17 cellular contexts compared by ENCODE assay signal in genomic region chr14:83217492-83217891, GRCh38.
DNase-seq lines count a peak whose midpoint lies in the region; ATAC-seq, FAIRE-seq and TF ChIP-seq lines count a peak whose summit lies in the region.
"Had no signal": no experiment of that assay in that cellular context is flagged by ENCODE, and none has a peak within 500 bp of the region (broad histone marks: within the 10 kb centered on the region; RNA-seq: fewer than 3 reads in every experiment).

No MANE protein-coding gene starts in this region.

- no peak for FAIRE-seq in astrocyte (lab: Jason Lieb, UNC)
- FAIRE-seq: endometrium, K562 had no signal

- no peaks in the 10 kb centered on the region for H3K79me2 ChIP-seq in astrocyte (ENCODE audit: insufficient read depth, low read length)

- no peak overlapping the region for H3K27ac Mint-ChIP-seq in astrocyte (ENCODE audit: unreplicated experiment)
- peak overlapping the region in 1 of 10 donors; percentile 54 for H3K27ac Mint-ChIP-seq in naive thymus-derived CD8-positive, alpha-beta T cell

- H3K27ac ChIP-seq in astrocyte (ENCODE audit: low read depth, low read length), result no peak overlapping the region
- no peak overlapping the region for H3K27ac ChIP-seq in right cardiac atrium (ENCODE audit: low read length)
- H3K27ac ChIP-seq: upper lobe of left lung had no signal

- no peaks in the 10 kb centered on the region for H3K27me3 ChIP-seq in astrocyte (ENCODE audit: insufficient read depth, low read length)
- H3K27me3 ChIP-seq in right cardiac atrium (ENCODE audit: control insufficient read depth, insufficient read depth), result no peaks in the 10 kb centered on the region
- H3K27me3 ChIP-seq: upper lobe of left lung had no signal

- no peak overlapping the region for H2AFZ ChIP-seq in astrocyte (ENCODE audit: low read depth, low read length)

- POLR2A ChIA-PET in naive thymus-derived CD8-positive, alpha-beta T cell (lab: Charles Lee), result no interaction called here

- no peak overlapping the region for H3K4me3 Mint-ChIP-seq in astrocyte (ENCODE audit: unreplicated experiment)
- H3K4me3 Mint-ChIP-seq in naive thymus-derived CD8-positive, alpha-beta T cell, result no peak overlapping the region
- H3K4me3 Mint-ChIP-seq: activated T-cell treated with anti-CD3 and anti-CD28 coated beads, Interleukin-2, amount 50 U/mL, for 4 hours had no signal

- H3K4me1 ChIP-seq in astrocyte (ENCODE audit: insufficient read depth, low read length) (no peaks in the 10 kb centered on the region), right cardiac atrium (ENCODE audit: control insufficient read depth, insufficient read depth, low read length) (no peaks in the 10 kb centered on the region)
- H3K4me1 ChIP-seq: upper lobe of left lung had no signal

- H3K27me3 Mint-ChIP-seq in astrocyte (ENCODE audit: low read depth, unreplicated experiment), result no peaks in the 10 kb centered on the region
- no peaks in the 10 kb centered on the region for H3K27me3 Mint-ChIP-seq in naive thymus-derived CD8-positive, alpha-beta T cell

- no peaks in the 10 kb centered on the region for H3K9me3 Mint-ChIP-seq in astrocyte (ENCODE audit: unreplicated experiment)
- peaks cover 5 to 62% (median 21%) of the 10 kb centered on the region in 9 donors for H3K9me3 Mint-ChIP-seq in naive thymus-derived CD8-positive, alpha-beta T cell

- no peaks in the 10 kb centered on the region for H3K36me3 Mint-ChIP-seq in astrocyte (ENCODE audit: low read depth, unreplicated experiment)
- peaks cover 0 to 5% (median 0%) of the 10 kb centered on the region in 3 donors for H3K36me3 Mint-ChIP-seq in naive thymus-derived CD8-positive, alpha-beta T cell

- no peaks in the 10 kb centered on the region for H4K20me1 ChIP-seq in astrocyte (ENCODE audit: insufficient read depth, low read length)

- no peak overlapping the region for H3K4me2 ChIP-seq in astrocyte (ENCODE audit: low read length)

- H3K4me3 ChIP-seq in astrocyte (ENCODE audit: insufficient read depth, low read depth, low read length) (no peak overlapping the region), right cardiac atrium (ENCODE audit: low read length) (no peak overlapping the region)
- H3K4me3 ChIP-seq: K562, upper lobe of left lung had no signal

- no peak for DNase-seq in Right ventricle myocardium superior
- no peak for DNase-seq in cardiac septum (ENCODE audit: low spot score)
- peak; percentile 0 for DNase-seq in astrocyte (ENCODE audit: low read depth)
- DNase-seq in right cardiac atrium, result peak in 2 of 3 donors; percentile 22 to 51
- DNase-seq in NOMO-1 (lab: John Stamatoyannopoulos, UW; ENCODE audit: unreplicated experiment in 2 of 2), result no peak
- DNase-seq in naive thymus-derived CD8-positive, alpha-beta T cell, result no peak
- no peak for DNase-seq in NCI-H2081 treated with DMSO at 0.1 percent for 48 hours (lab: John Stamatoyannopoulos, UW)
- DNase-seq: activated T-cell treated with anti-CD3 and anti-CD28 coated beads, Interleukin-2, amount 50 U/mL, for 4 hours; anterior cingulate cortex; DND-41; NCI-H2227 treated with DMSO at 0.1 percent for 48 hours; SHP77; stimulated activated CD4-positive, alpha-beta T cell treated with anti-CD3 and anti-CD28 coated beads, Interleukin-12 subunit alpha, Interleukin-12 subunit beta, amount 100 ng/mL, for 4 hours had no signal

- intact Hi-C loops in Right ventricle myocardium superior (cut with DNase I) (no loop called here), cardiac septum (cut with DNase I) (no loop called here), right cardiac atrium (cut with DNase I) (no loop called here)

- H3K9me3 ChIP-seq in astrocyte (ENCODE audit: insufficient read depth, low read depth, low read length), result no peaks in the 10 kb centered on the region
- no peaks in the 10 kb centered on the region for H3K9me3 ChIP-seq in right cardiac atrium (ENCODE audit: control insufficient read depth, low read length)
- H3K9me3 ChIP-seq: upper lobe of left lung had no signal

- TF ChIP-seq CTCF in astrocyte (IDR thresholded peaks at IDR 0.05; ENCODE audit: insufficient read depth, low read depth, low read length), result no peak

- no peak overlapping the region for H3K9ac ChIP-seq in astrocyte (ENCODE audit: low read length)

- ATAC-seq in Right ventricle myocardium superior (ENCODE audit: poor library complexity) (peak; percentile 75), right cardiac atrium (peak; percentile 14 to 72), HG03159 (IDR thresholded peaks at IDR 0.05; ENCODE audit: unreplicated experiment) (no peak)
- no peak for ATAC-seq in naive thymus-derived CD8-positive, alpha-beta T cell
- ATAC-seq: activated T-cell treated with anti-CD3 and anti-CD28 coated beads, Interleukin-2, amount 50 U/mL, for 4 hours; K562 had no signal

- no peaks in the 10 kb centered on the region for H3K4me1 Mint-ChIP-seq in astrocyte (ENCODE audit: low read depth, unreplicated experiment)
- H3K4me1 Mint-ChIP-seq in naive thymus-derived CD8-positive, alpha-beta T cell, result no peaks in the 10 kb centered on the region

- no peaks in the 10 kb centered on the region for H3K36me3 ChIP-seq in astrocyte (ENCODE audit: insufficient read depth, low read length)
- H3K36me3 ChIP-seq: upper lobe of left lung had no signal

Comparison
In these comparisons a context has a peak if more than half of its experiments do, and no peak if none do; other contexts are left out.
1. DNase-seq: peak in astrocyte (single experiment) and right cardiac atrium (2 of 3); none in Right ventricle myocardium superior (single experiment), cardiac septum (single experiment), NOMO-1 (0 of 2), naive thymus-derived CD8-positive, alpha-beta T cell (0 of 10) and NCI-H2081 treated with DMSO at 0.1 percent for 48 hours (single experiment).
2. ATAC-seq: peak in Right ventricle myocardium superior (single experiment) and right cardiac atrium (2 of 2); none in HG03159 (single experiment) and naive thymus-derived CD8-positive, alpha-beta T cell (0 of 2).